In the genomic region with DNA sequence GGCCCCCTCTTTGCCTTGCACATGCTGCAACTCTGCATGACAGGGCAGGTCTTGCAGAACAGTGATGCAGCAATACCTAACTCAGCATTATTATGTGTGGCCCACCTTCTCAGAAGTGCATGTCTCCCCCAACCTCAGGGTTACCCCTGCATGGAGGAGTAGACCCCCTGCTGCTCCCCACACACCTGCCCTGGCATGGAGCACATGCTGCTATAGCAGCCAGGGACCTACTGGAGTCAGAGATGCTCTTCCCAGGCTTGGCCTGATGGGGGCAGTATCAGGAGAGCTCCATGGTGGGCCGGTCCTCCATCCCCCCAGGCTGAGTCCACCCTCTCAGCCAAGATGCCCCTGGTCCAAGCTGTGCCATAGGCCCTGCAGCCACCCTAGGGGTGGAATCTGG, we compare ENCODE assay signal across 1 cellular context.
TF ChIP-seq lines count a peak whose summit lies in the region.

No MANE protein-coding gene starts in this region.

TF ChIP-seq in SK-N-SH, 30 proteins besides CTCF, POLR2A, EP300 and RAD21 (continued from another document):
- TF ChIP-seq, protein P1, sequence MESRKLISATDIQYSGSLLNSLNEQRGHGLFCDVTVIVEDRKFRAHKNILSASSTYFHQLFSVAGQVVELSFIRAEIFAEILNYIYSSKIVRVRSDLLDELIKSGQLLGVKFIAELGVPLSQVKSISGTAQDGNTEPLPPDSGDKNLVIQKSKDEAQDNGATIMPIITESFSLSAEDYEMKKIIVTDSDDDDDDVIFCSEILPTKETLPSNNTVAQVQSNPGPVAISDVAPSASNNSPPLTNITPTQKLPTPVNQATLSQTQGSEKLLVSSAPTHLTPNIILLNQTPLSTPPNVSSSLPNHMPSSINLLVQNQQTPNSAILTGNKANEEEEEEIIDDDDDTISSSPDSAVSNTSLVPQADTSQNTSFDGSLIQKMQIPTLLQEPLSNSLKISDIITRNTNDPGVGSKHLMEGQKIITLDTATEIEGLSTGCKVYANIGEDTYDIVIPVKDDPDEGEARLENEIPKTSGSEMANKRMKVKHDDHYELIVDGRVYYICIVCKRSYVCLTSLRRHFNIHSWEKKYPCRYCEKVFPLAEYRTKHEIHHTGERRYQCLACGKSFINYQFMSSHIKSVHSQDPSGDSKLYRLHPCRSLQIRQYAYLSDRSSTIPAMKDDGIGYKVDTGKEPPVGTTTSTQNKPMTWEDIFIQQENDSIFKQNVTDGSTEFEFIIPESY (IDR thresholded peaks at IDR 0.05; ENCODE audit: borderline replicate concordance, low read depth): no peak
- TF ChIP-seq MEF2A (IDR thresholded peaks at IDR 0.05; ENCODE audit: borderline replicate concordance, low read depth): no peak
- TF ChIP-seq USF2 (IDR thresholded peaks at IDR 0.05; ENCODE audit: borderline replicate concordance, low read depth, low read length): no peak
- no peak for TF ChIP-seq NFIC (IDR thresholded peaks at IDR 0.05; ENCODE audit: borderline replicate concordance)
- TF ChIP-seq MXI1 (IDR thresholded peaks at IDR 0.05; ENCODE audit: low read depth, low read length): no peak
- TF ChIP-seq TEAD4 (IDR thresholded peaks at IDR 0.05; ENCODE audit: borderline replicate concordance, insufficient read depth): no peak
- TF ChIP-seq SIN3A (IDR thresholded peaks at IDR 0.05; ENCODE audit: borderline replicate concordance, low read depth, low read length): no peak
- TF ChIP-seq FOSL2 (IDR thresholded peaks at IDR 0.05; ENCODE audit: borderline replicate concordance, low read depth): no peak
- TF ChIP-seq, protein P2, sequence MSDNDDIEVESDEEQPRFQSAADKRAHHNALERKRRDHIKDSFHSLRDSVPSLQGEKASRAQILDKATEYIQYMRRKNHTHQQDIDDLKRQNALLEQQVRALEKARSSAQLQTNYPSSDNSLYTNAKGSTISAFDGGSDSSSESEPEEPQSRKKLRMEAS (IDR thresholded peaks at IDR 0.05; ENCODE audit: low read depth): no peak
- TF ChIP-seq YY1 (IDR thresholded peaks at IDR 0.05; ENCODE audit: low read depth): no peak
- TF ChIP-seq, protein P3, sequence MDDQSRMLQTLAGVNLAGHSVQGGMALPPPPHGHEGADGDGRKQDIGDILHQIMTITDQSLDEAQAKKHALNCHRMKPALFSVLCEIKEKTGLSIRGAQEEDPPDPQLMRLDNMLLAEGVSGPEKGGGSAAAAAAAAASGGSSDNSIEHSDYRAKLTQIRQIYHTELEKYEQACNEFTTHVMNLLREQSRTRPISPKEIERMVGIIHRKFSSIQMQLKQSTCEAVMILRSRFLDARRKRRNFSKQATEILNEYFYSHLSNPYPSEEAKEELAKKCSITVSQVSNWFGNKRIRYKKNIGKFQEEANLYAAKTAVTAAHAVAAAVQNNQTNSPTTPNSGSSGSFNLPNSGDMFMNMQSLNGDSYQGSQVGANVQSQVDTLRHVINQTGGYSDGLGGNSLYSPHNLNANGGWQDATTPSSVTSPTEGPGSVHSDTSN (IDR thresholded peaks at IDR 0.05): no peak
- no peak for TF ChIP-seq EZH2phosphoT487 (IDR thresholded peaks at IDR 0.05; ENCODE audit: borderline replicate concordance, low read depth)
- no peak for TF ChIP-seq GABPA (IDR thresholded peaks at IDR 0.05; ENCODE audit: low read depth)
